ENCODE assay signal across 13 cellular contexts in the genomic region with DNA sequence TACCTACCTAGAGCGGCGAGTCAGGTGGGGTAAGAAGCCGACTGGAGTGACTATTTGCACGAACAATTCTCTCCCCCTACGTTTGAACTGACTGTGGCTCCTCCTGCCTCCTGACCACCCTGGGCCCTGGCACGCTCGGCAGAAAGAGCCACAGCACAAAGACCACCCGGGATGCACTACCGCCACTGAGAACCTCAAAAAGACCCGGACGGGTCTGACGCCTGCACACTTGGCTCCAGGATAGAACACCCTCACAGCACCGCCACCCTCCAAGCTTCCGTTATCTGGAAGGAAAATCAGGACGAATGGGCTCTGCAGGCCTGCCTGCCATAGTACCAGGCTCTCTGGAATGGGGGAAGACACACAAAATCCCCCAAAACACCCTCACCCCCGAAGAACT. TPM values are rescaled to one million over a fixed set of nuclear protein-coding genes. Genes with fewer than 3 reads are reported as not detected.
DNase-seq lines count a peak whose midpoint lies in the region; ATAC-seq and TF ChIP-seq lines count a peak whose summit lies in the region.
"Had no signal": no experiment of that assay in that cellular context is flagged by ENCODE, and none has a peak within 500 bp of the region (broad histone marks: within the 10 kb centered on the region; RNA-seq: fewer than 3 reads in every experiment).

No MANE protein-coding gene starts in this region.

- H3F3A ChIP-seq in SK-N-SH (replicated peaks; ENCODE audit: insufficient read depth), result no peaks in the 10 kb centered on the region

- POLR2A ChIA-PET in SK-N-SH (lab: Yijun Ruan, JAX), result no interaction called here

- H3K27ac ChIP-seq in SK-N-SH (ENCODE audit: low read depth in 2 of 2, low read length in 1 of 2), result no peak overlapping the region
- no peak overlapping the region for H3K27ac ChIP-seq in OCI-LY3 (ENCODE audit: low read length)
- H3K27ac ChIP-seq in endodermal cell (ENCODE audit: low read depth, low read length), result no peak overlapping the region
- H3K27ac ChIP-seq in osteoblast (ENCODE audit: low read depth, low read length), result no peak overlapping the region
- H3K27ac ChIP-seq: 22Rv1, GM23248, right lobe of liver had no signal

- H3K4me1 ChIP-seq in SK-N-SH (ENCODE audit: control insufficient read depth in 1 of 2, insufficient read depth in 2 of 2, low read depth in 1 of 2, low read length in 1 of 2) (peaks cover 0 to 20% of the 10 kb centered on the region in 2 experiments; a peak in 1 of 4 replicates), OCI-LY3 (ENCODE audit: low read length) (peaks cover 23% of the 10 kb centered on the region), endodermal cell (ENCODE audit: control insufficient read depth, insufficient read depth, low read length) (peaks cover 2% of the 10 kb centered on the region), osteoblast (ENCODE audit: insufficient read depth, low read length) (peaks cover 15% of the 10 kb centered on the region)

- H3K4me3 ChIP-seq in SK-N-SH (ENCODE audit: low read depth in 2 of 2, low read length in 1 of 2), result no peak overlapping the region
- no peak overlapping the region for H3K4me3 ChIP-seq in OCI-LY3 (ENCODE audit: low read length)
- no peak overlapping the region for H3K4me3 ChIP-seq in endodermal cell (ENCODE audit: low read length)
- H3K4me3 ChIP-seq in osteoblast (ENCODE audit: insufficient read depth, low read length), result no peak overlapping the region
- H3K4me3 ChIP-seq: right lobe of liver had no signal

- H3K79me2 ChIP-seq in SK-N-SH (ENCODE audit: insufficient read depth), result peaks cover 45% of the 10 kb centered on the region
- H3K79me2 ChIP-seq in OCI-LY3 (ENCODE audit: low read length), result peaks cover 53% of the 10 kb centered on the region
- peaks cover 60% of the 10 kb centered on the region for H3K79me2 ChIP-seq in osteoblast (ENCODE audit: insufficient read depth, low read length)

- TF ChIP-seq CTCF in SK-N-SH (IDR thresholded peaks at IDR 0.05) (no peak), OCI-LY3 (IDR thresholded peaks at IDR 0.05; ENCODE audit: low read depth, low read length) (no peak), endodermal cell (conservative IDR thresholded peaks at IDR 0.05) (no peak), osteoblast (IDR thresholded peaks at IDR 0.05; ENCODE audit: extremely low read depth, low read depth, low read length) (no peak)

- TF ChIP-seq RAD21 in SK-N-SH (IDR thresholded peaks at IDR 0.05; ENCODE audit: low read length), result no peak

- DNase-seq in SK-N-SH (no peak), endodermal cell (peak; percentile 18), osteoblast (ENCODE audit: insufficient read length, low spot score, missing footprints) (peak; percentile 81), DMS53 treated with DMSO at 0.1 percent for 48 hours (lab: John Stamatoyannopoulos, UW; ENCODE audit: unreplicated experiment) (no peak)
- DNase-seq: activated CD4-positive, alpha-beta T cell treated with anti-CD3 and anti-CD28 coated beads for 4 hours; GM23248; NCI-H2081 treated with DMSO at 0.1 percent for 48 hours had no signal

- H3K4me1 Mint-ChIP-seq in endodermal cell, result peaks cover 24% of the 10 kb centered on the region

- WGBS in SK-N-SH (ENCODE audit: low lambda C conversion rate), result 98% methylated on average over 14 of the region's 16 CpGs
- 91 to 98% methylated on average over 13 to 16 of the region's 16 CpGs for WGBS in endodermal cell (ENCODE audit: insufficient coverage in 1 of 2, insufficient read length in 1 of 2), 2 experiments

- H3K27me3 ChIP-seq in SK-N-SH (ENCODE audit: insufficient read depth) (no peaks in the 10 kb centered on the region), OCI-LY3 (ENCODE audit: low read depth, low read length) (no peaks in the 10 kb centered on the region), endodermal cell (ENCODE audit: control insufficient read depth, insufficient read depth, low read length, poor library complexity, severe bottlenecking) (peaks cover 15% of the 10 kb centered on the region), osteoblast (ENCODE audit: insufficient read depth, low read length) (no peaks in the 10 kb centered on the region)
- H3K27me3 ChIP-seq: right lobe of liver had no signal

- peak overlapping the region; percentile 95; the same call in 1 of the 2 replicates for H3K4me2 ChIP-seq in SK-N-SH
- peak overlapping the region; percentile 17; the same call in 1 of the 2 replicates for H3K4me2 ChIP-seq in OCI-LY3 (ENCODE audit: low read length)
- H3K4me2 ChIP-seq in osteoblast (ENCODE audit: insufficient read depth, low read length), result no peak overlapping the region

- H2AFZ ChIP-seq in SK-N-SH (ENCODE audit: low read depth) (no peak overlapping the region), OCI-LY3 (ENCODE audit: low read depth, low read length) (no peak overlapping the region), osteoblast (ENCODE audit: low read length) (no peak overlapping the region)
- H2AFZ ChIP-seq: GM23248 had no signal

- H3K9me2 ChIP-seq in SK-N-SH, result no peaks in the 10 kb centered on the region

- peaks cover 0 to 20% of the 10 kb centered on the region in 2 experiments for H3K36me3 ChIP-seq in SK-N-SH (replicated peaks in 1 of 2; ENCODE audit: control insufficient read depth in 1 of 2, insufficient read depth in 2 of 2, low read length in 1 of 2)
- H3K36me3 ChIP-seq in OCI-LY3 (replicated peaks; ENCODE audit: low read depth, low read length), result peaks cover 5% of the 10 kb centered on the region
- H3K36me3 ChIP-seq in endodermal cell (ENCODE audit: control insufficient read depth, insufficient read depth, low read length), result peaks cover 17% of the 10 kb centered on the region
- peaks cover 5% of the 10 kb centered on the region for H3K36me3 ChIP-seq in osteoblast (ENCODE audit: insufficient read depth, low read length)
- H3K36me3 ChIP-seq: right lobe of liver had no signal

- H3K36me3 Mint-ChIP-seq in endodermal cell (ENCODE audit: low read depth), result peaks cover 24% of the 10 kb centered on the region

- H3K27ac Mint-ChIP-seq in endodermal cell, result no peak overlapping the region

- H3K9ac ChIP-seq in SK-N-SH (no peak overlapping the region), OCI-LY3 (ENCODE audit: low read length) (no peak overlapping the region), endodermal cell (ENCODE audit: extremely low read depth, low read length, poor library complexity, severe bottlenecking) (no peak overlapping the region)
- H3K9ac ChIP-seq: GM23248 had no signal

- CTCF ChIA-PET in SK-N-SH (lab: Yijun Ruan, JAX), result interaction anchor here (0.8 to 1.0 kb wide), 2 partner anchors 15 to 235 kb away, joined by 3 read pairs; no protein-coding TSS in a partner anchor

- H3K9me3 ChIP-seq in SK-N-SH (no peaks in the 10 kb centered on the region), OCI-LY3 (ENCODE audit: insufficient read depth, low read length) (no peaks in the 10 kb centered on the region), endodermal cell (ENCODE audit: control insufficient read depth, low read length) (no peaks in the 10 kb centered on the region), osteoblast (ENCODE audit: low read depth, low read length) (no peaks in the 10 kb centered on the region)
- H3K9me3 ChIP-seq: right lobe of liver had no signal

- peaks cover under 1% of the 10 kb centered on the region for H3K9me3 Mint-ChIP-seq in endodermal cell

- ATAC-seq in SK-N-SH treated with all-trans-retinoic acid at 6 μM for 48 hours (no peak), HG02970 (IDR thresholded peaks at IDR 0.05; ENCODE audit: low FRiP score, unreplicated experiment) (no peak), HG03442 (IDR thresholded peaks at IDR 0.05; ENCODE audit: unreplicated experiment) (no peak)
- ATAC-seq: right lobe of liver had no signal

- TF ChIP-seq EP300 in SK-N-SH (IDR thresholded peaks at IDR 0.05; ENCODE audit: borderline replicate concordance in 1 of 2, low read depth in 1 of 2, low read length in 1 of 2), result no peak

- H3K27me3 Mint-ChIP-seq in endodermal cell (ENCODE audit: insufficient read depth), result peaks cover 25% of the 10 kb centered on the region

- H4K20me1 ChIP-seq in SK-N-SH (ENCODE audit: insufficient read depth) (peaks cover 52% of the 10 kb centered on the region), OCI-LY3 (ENCODE audit: insufficient read depth, low read length) (peaks cover 55% of the 10 kb centered on the region), osteoblast (ENCODE audit: insufficient read depth, low read length) (peaks cover 40% of the 10 kb centered on the region)

- H3K4me3 Mint-ChIP-seq in endodermal cell, result peak overlapping the region; percentile 21

TF ChIP-seq in SK-N-SH, 30 proteins besides CTCF, POLR2A, EP300 and RAD21 (continues in another document):
- no peak for TF ChIP-seq TAF1 (IDR thresholded peaks at IDR 0.05; ENCODE audit: borderline replicate concordance, low read depth, low read length)
- TF ChIP-seq EZH2phosphoT487 (IDR thresholded peaks at IDR 0.05; ENCODE audit: borderline replicate concordance, low read depth), result no peak
- no peak for TF ChIP-seq CHD2 (IDR thresholded peaks at IDR 0.05; ENCODE audit: low read length, partially characterized antibody)
- TF ChIP-seq, protein P1, sequence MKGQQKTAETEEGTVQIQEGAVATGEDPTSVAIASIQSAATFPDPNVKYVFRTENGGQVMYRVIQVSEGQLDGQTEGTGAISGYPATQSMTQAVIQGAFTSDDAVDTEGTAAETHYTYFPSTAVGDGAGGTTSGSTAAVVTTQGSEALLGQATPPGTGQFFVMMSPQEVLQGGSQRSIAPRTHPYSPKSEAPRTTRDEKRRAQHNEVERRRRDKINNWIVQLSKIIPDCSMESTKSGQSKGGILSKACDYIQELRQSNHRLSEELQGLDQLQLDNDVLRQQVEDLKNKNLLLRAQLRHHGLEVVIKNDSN (IDR thresholded peaks at IDR 0.05; ENCODE audit: borderline replicate concordance, low read depth), result no peak

TF ChIP-seq in SK-N-SH treated with all-trans-retinoic acid at 6 μM for 48 hours, 23 proteins besides CTCF, POLR2A, EP300 and RAD21 (continues in another document):
- no peak for TF ChIP-seq GLIS3 (CRISPR knock-in tag; IDR thresholded peaks at IDR 0.05)
- TF ChIP-seq ZNF8 (CRISPR knock-in tag; IDR thresholded peaks at IDR 0.05), result no peak
- no peak for TF ChIP-seq ISL1 (CRISPR knock-in tag; IDR thresholded peaks at IDR 0.05)
- no peak for TF ChIP-seq ESRRG (CRISPR knock-in tag; IDR thresholded peaks at IDR 0.05)

RNA-seq across cellular contexts. Expression of a gene that starts 2.2 kb away (rescaled TPM):
- polyA plus RNA-seq in SK-N-SH (2012; rRNA removed), result 200 and 209 TPM in 2 replicates
- polyA plus RNA-seq in SK-N-SH (2012; cell fraction: cytosol; rRNA removed), result 115 and 179 TPM in 2 replicates
- polyA plus RNA-seq in SK-N-SH (2012; cell fraction: nucleus; rRNA removed), result 119 and 167 TPM in 2 replicates
- total RNA-seq in endodermal cell, result 100 to 1,000 TPM; 111 to 129 TPM
- polyA plus RNA-seq in endodermal cell (2013, experiment 1 of 2), result 89.0 TPM
- polyA plus RNA-seq in endodermal cell (2013, experiment 2 of 2), result 75.9 TPM
- total RNA-seq in osteoblast, result 79.3 and 82.9 TPM in 2 replicates

Comparison
In these comparisons a context has a peak if more than half of its experiments do, and no peak if none do; other contexts are left out.
1. DNase-seq: peak in endodermal cell (single experiment) and osteoblast (single experiment); none in SK-N-SH (single experiment) and DMS53 treated with DMSO at 0.1 percent for 48 hours (single experiment).